Comparison of ENCODE assay signal across 23 cellular contexts in the genomic region with DNA sequence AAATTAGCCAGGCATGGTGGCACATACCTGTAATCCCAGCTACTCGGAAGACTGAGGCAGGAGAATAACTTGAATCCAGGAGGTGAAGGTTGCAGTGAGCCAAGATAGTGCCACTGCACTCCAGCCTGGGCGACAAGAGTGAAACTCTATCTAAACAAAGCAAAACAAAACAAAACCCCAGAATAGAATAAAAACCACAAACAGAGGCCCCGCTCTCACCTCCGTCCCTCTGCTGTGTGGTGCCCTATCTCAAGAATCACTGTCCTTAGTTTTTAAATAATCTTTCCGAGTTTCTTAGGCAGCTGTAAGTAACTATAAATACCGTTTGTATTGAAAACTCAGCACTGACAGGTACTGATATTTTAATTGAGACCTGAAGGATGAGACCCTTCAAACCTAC. TPM values are rescaled to one million over a fixed set of nuclear protein-coding genes. Genes with fewer than 3 reads are reported as not detected.
DNase-seq lines count a peak whose midpoint lies in the region; ATAC-seq and TF ChIP-seq lines count a peak whose summit lies in the region.
"Had no signal": no experiment of that assay in that cellular context is flagged by ENCODE, and none has a peak within 500 bp of the region (broad histone marks: within the 10 kb centered on the region; RNA-seq: fewer than 3 reads in every experiment).

No MANE protein-coding gene starts in this region.

- H3K9ac ChIP-seq in KMS-11, result peak overlapping the region; percentile 52

- TF ChIP-seq POLR2A in Peyer's patch (IDR thresholded peaks at IDR 0.05), result no peak

- TF ChIP-seq CTCF in KMS-11 (conservative IDR thresholded peaks at IDR 0.05; ENCODE audit: low read depth, low read length) (no peak), Peyer's patch (IDR thresholded peaks at IDR 0.05) (no peak)

- H3K4me3 ChIP-seq in KMS-11 (IDR thresholded peaks at IDR 0.05; ENCODE audit: insufficient read depth, low read depth, low read length), result no peak overlapping the region
- H3K4me3 ChIP-seq in Peyer's patch, result no peak overlapping the region
- H3K4me3 ChIP-seq: HAP-1, lower lobe of right lung, MG63, skin epidermis, tibial artery had no signal

- peak overlapping the region; percentile 64 for H3K27ac Mint-ChIP-seq in activated CD8-positive, alpha-beta memory T cell treated with anti-CD3 and anti-CD28 coated beads, Interleukin-2, amount 10 ng/mL, durations not matched to agents 7 days and 5 days
- H3K27ac Mint-ChIP-seq in activated naive CD8-positive, alpha-beta T cell treated with anti-CD3 and anti-CD28 coated beads for 36 hours, result peak overlapping the region; percentile 18
- peak overlapping the region; percentile 73 for H3K27ac Mint-ChIP-seq in stimulated activated effector memory CD8-positive, alpha-beta T cell treated with anti-CD3 and anti-CD28 coated beads, Interleukin-12 subunit alpha, Interleukin-12 subunit beta, amount 100 ng/mL, for 72 hours

- no peaks in the 10 kb centered on the region for H3K27me3 ChIP-seq in KMS-11 (ENCODE audit: insufficient read depth, low read depth)
- H3K27me3 ChIP-seq in Peyer's patch, result no peaks in the 10 kb centered on the region
- H3K27me3 ChIP-seq: MG63, tibial artery had no signal

- no peak overlapping the region for H3K4me3 Mint-ChIP-seq in activated CD8-positive, alpha-beta memory T cell treated with anti-CD3 and anti-CD28 coated beads, Interleukin-2, amount 10 ng/mL, durations not matched to agents 7 days and 5 days
- no peak overlapping the region for H3K4me3 Mint-ChIP-seq in activated naive CD8-positive, alpha-beta T cell treated with anti-CD3 and anti-CD28 coated beads for 36 hours
- peak overlapping the region; percentile 33 for H3K4me3 Mint-ChIP-seq in stimulated activated effector memory CD8-positive, alpha-beta T cell treated with anti-CD3 and anti-CD28 coated beads, Interleukin-12 subunit alpha, Interleukin-12 subunit beta, amount 100 ng/mL, for 72 hours

- CTCF ChIA-PET in activated CD8-positive, alpha-beta memory T cell treated with anti-CD3 and anti-CD28 coated beads, Interleukin-2, amount 10 ng/mL, durations not matched to agents 7 days and 5 days (lab: Charles Lee), result interaction anchor here (0.6 to 2.8 kb wide), 12 partner anchors 15 to 411 kb away, joined by 3 to 13 read pairs (median 4); partner anchors contain the start of gene IER5L

- DNase-seq in activated CD8-positive, alpha-beta memory T cell treated with anti-CD3 and anti-CD28 coated beads, Interleukin-2, amount 10 ng/mL, durations not matched to agents 7 days and 5 days, result no peak
- no peak for DNase-seq in activated CD8-positive, alpha-beta memory T cell treated with anti-CD3 and anti-CD28 coated beads for 24 hours
- DNase-seq in activated naive CD8-positive, alpha-beta T cell treated with anti-CD3 and anti-CD28 coated beads for 36 hours, result no peak
- no peak for DNase-seq in stimulated activated effector memory CD8-positive, alpha-beta T cell treated with anti-CD3 and anti-CD28 coated beads, Interleukin-12 subunit alpha, Interleukin-12 subunit beta, amount 100 ng/mL, for 72 hours (ENCODE audit: low spot score in 2 of 2)
- DNase-seq in Peyer's patch (no peak), ecto neural progenitor cell (ENCODE audit: low spot score) (no peak), amygdala (lab: John Stamatoyannopoulos, UW) (no peak)
- DNase-seq: 8988T; activated CD4-positive, alpha-beta T cell treated with anti-CD3 and anti-CD28 coated beads for 1 hour; activated effector memory CD4-positive, alpha-beta T cell treated with Interleukin-2 at 50 U/mL for 16 hours; kidney; lower lobe of right lung; MG63; NCI-H1417 treated with DMSO at 0.1 percent for 48 hours; NCI-H2107; NCI-H524; nucleus accumbens; stimulated activated CD4-positive, alpha-beta T cell treated with anti-CD3 and anti-CD28 coated beads, Interleukin-1b, Interleukin-23, amount 100 ng/mL, for 48 hours; stimulated activated naive CD4-positive, alpha-beta T cell treated with Interleukin-2 at 50 U/mL for 16 hours; tibial artery had no signal

- peak overlapping the region; percentile 98 for H3K4me2 ChIP-seq in KMS-11

- no peaks in the 10 kb centered on the region for H4K20me1 ChIP-seq in KMS-11 (ENCODE audit: insufficient read depth)

- H3K4me1 Mint-ChIP-seq in activated CD8-positive, alpha-beta memory T cell treated with anti-CD3 and anti-CD28 coated beads, Interleukin-2, amount 10 ng/mL, durations not matched to agents 7 days and 5 days, result peaks cover 39% of the 10 kb centered on the region
- peaks cover 24% of the 10 kb centered on the region for H3K4me1 Mint-ChIP-seq in activated naive CD8-positive, alpha-beta T cell treated with anti-CD3 and anti-CD28 coated beads for 36 hours
- H3K4me1 Mint-ChIP-seq in stimulated activated effector memory CD8-positive, alpha-beta T cell treated with anti-CD3 and anti-CD28 coated beads, Interleukin-12 subunit alpha, Interleukin-12 subunit beta, amount 100 ng/mL, for 72 hours, result peaks cover 49% of the 10 kb centered on the region

- no peaks in the 10 kb centered on the region for H3K36me3 Mint-ChIP-seq in activated CD8-positive, alpha-beta memory T cell treated with anti-CD3 and anti-CD28 coated beads, Interleukin-2, amount 10 ng/mL, durations not matched to agents 7 days and 5 days
- H3K36me3 Mint-ChIP-seq in activated naive CD8-positive, alpha-beta T cell treated with anti-CD3 and anti-CD28 coated beads for 36 hours, result no peaks in the 10 kb centered on the region
- H3K36me3 Mint-ChIP-seq in stimulated activated effector memory CD8-positive, alpha-beta T cell treated with anti-CD3 and anti-CD28 coated beads, Interleukin-12 subunit alpha, Interleukin-12 subunit beta, amount 100 ng/mL, for 72 hours, result no peaks in the 10 kb centered on the region

- H3K27ac ChIP-seq in KMS-11, result peak overlapping the region; percentile 81
- H3K27ac ChIP-seq in Peyer's patch, result no peak overlapping the region
- H3K27ac ChIP-seq: lower lobe of right lung, skin epidermis, tibial artery had no signal

- peaks cover 37% of the 10 kb centered on the region for H3K4me1 ChIP-seq in KMS-11 (ENCODE audit: low read depth, poor library complexity, severe bottlenecking)
- peaks cover 0 to 3% (median 0%) of the 10 kb centered on the region in 4 donors for H3K4me1 ChIP-seq in Peyer's patch
- H3K4me1 ChIP-seq: HAP-1 had no signal

- peak overlapping the region; percentile 55 for H2AFZ ChIP-seq in KMS-11 (ENCODE audit: low read depth)

- H3K36me3 ChIP-seq in KMS-11 (ENCODE audit: insufficient read depth) (no peaks in the 10 kb centered on the region), Peyer's patch (no peaks in the 10 kb centered on the region)
- H3K36me3 ChIP-seq: HAP-1, lower lobe of right lung, MG63, tibial artery had no signal

- no peaks in the 10 kb centered on the region for H3K27me3 Mint-ChIP-seq in activated CD8-positive, alpha-beta memory T cell treated with anti-CD3 and anti-CD28 coated beads, Interleukin-2, amount 10 ng/mL, durations not matched to agents 7 days and 5 days
- no peaks in the 10 kb centered on the region for H3K27me3 Mint-ChIP-seq in activated naive CD8-positive, alpha-beta T cell treated with anti-CD3 and anti-CD28 coated beads for 36 hours

- H3K9me3 Mint-ChIP-seq in activated CD8-positive, alpha-beta memory T cell treated with anti-CD3 and anti-CD28 coated beads, Interleukin-2, amount 10 ng/mL, durations not matched to agents 7 days and 5 days (ENCODE audit: low read depth), result no peaks in the 10 kb centered on the region
- H3K9me3 Mint-ChIP-seq in activated naive CD8-positive, alpha-beta T cell treated with anti-CD3 and anti-CD28 coated beads for 36 hours, result no peaks in the 10 kb centered on the region
- H3K9me3 Mint-ChIP-seq in stimulated activated effector memory CD8-positive, alpha-beta T cell treated with anti-CD3 and anti-CD28 coated beads, Interleukin-12 subunit alpha, Interleukin-12 subunit beta, amount 100 ng/mL, for 72 hours, result no peaks in the 10 kb centered on the region

- H3K9me3 ChIP-seq in Peyer's patch, result no peaks in the 10 kb centered on the region
- H3K9me3 ChIP-seq: HAP-1, lower lobe of right lung, MG63, tibial artery had no signal

- H3K79me2 ChIP-seq in KMS-11 (ENCODE audit: insufficient read depth, low read depth), result no peaks in the 10 kb centered on the region

- ATAC-seq in activated CD8-positive, alpha-beta memory T cell treated with anti-CD3 and anti-CD28 coated beads, Interleukin-2, amount 10 ng/mL, durations not matched to agents 7 days and 5 days, result no peak
- ATAC-seq in stimulated activated effector memory CD8-positive, alpha-beta T cell treated with anti-CD3 and anti-CD28 coated beads, Interleukin-12 subunit alpha, Interleukin-12 subunit beta, amount 100 ng/mL, for 72 hours, result peak; percentile 44
- ATAC-seq: lower lobe of right lung had no signal

RNA-seq across cellular contexts. Expression of gene IER5L, which starts 42.7 kb away (rescaled TPM):
- total RNA-seq in activated CD8-positive, alpha-beta memory T cell treated with anti-CD3 and anti-CD28 coated beads, Interleukin-2, amount 10 ng/mL, durations not matched to agents 7 days and 5 days, result 1 to 10 TPM; 4.9 to 6.1 TPM
- total RNA-seq in activated naive CD8-positive, alpha-beta T cell treated with anti-CD3 and anti-CD28 coated beads for 36 hours, result 1 to 10 TPM; 1.1 to 1.2 TPM
- total RNA-seq in Peyer's patch, result 1 to 10 TPM; 2.3 to 2.9 (median 2.6) TPM

Comparison
In these comparisons a context has a peak if more than half of its experiments do, and no peak if none do; other contexts are left out.
1. H3K27ac Mint-ChIP-seq: peak in every context shown above with its lines; median percentile 73 in stimulated activated effector memory CD8-positive, alpha-beta T cell treated with anti-CD3 and anti-CD28 coated beads, Interleukin-12 subunit alpha, Interleukin-12 subunit beta, amount 100 ng/mL, for 72 hours; 64 in activated CD8-positive, alpha-beta memory T cell treated with anti-CD3 and anti-CD28 coated beads, Interleukin-2, amount 10 ng/mL, durations not matched to agents 7 days and 5 days; 18 in activated naive CD8-positive, alpha-beta T cell treated with anti-CD3 and anti-CD28 coated beads for 36 hours.